Comparison of ENCODE assay signal across 1 cellular context in the genomic region with DNA sequence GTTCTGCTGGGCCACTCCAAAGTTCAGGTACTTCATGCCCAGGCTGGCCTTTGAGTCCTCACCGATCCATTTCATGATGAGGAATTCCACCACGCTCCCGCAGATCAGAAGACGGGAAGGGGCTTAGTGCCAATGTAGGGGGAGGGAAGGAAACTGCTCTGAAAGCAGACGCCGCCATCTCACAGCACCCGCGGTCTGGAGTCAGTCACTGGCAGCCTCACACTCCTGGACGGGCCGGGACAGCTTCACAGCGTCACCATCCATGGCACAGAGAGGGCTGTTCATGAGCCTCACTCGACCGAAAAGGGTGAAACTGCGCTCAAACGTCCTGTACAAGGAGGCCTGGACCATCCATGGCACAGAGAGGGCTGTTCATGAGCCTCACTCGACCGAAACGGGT.
TF ChIP-seq lines count a peak whose summit lies in the region.

No MANE protein-coding gene starts in this region.

TF ChIP-seq in HepG2, 621 proteins besides CTCF, POLR2A, EP300 and RAD21 (continued from another document):
- TF ChIP-seq, protein P1, sequence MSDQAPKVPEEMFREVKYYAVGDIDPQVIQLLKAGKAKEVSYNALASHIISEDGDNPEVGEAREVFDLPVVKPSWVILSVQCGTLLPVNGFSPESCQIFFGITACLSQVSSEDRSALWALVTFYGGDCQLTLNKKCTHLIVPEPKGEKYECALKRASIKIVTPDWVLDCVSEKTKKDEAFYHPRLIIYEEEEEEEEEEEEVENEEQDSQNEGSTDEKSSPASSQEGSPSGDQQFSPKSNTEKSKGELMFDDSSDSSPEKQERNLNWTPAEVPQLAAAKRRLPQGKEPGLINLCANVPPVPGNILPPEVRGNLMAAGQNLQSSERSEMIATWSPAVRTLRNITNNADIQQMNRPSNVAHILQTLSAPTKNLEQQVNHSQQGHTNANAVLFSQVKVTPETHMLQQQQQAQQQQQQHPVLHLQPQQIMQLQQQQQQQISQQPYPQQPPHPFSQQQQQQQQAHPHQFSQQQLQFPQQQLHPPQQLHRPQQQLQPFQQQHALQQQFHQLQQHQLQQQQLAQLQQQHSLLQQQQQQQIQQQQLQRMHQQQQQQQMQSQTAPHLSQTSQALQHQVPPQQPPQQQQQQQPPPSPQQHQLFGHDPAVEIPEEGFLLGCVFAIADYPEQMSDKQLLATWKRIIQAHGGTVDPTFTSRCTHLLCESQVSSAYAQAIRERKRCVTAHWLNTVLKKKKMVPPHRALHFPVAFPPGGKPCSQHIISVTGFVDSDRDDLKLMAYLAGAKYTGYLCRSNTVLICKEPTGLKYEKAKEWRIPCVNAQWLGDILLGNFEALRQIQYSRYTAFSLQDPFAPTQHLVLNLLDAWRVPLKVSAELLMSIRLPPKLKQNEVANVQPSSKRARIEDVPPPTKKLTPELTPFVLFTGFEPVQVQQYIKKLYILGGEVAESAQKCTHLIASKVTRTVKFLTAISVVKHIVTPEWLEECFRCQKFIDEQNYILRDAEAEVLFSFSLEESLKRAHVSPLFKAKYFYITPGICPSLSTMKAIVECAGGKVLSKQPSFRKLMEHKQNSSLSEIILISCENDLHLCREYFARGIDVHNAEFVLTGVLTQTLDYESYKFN (CRISPR knock-in tag; conservative IDR thresholded peaks at IDR 0.05) = no peak
- no peak for TF ChIP-seq RBFOX2 (IDR thresholded peaks at IDR 0.05; ENCODE audit: low read depth, low read length)
- TF ChIP-seq ZNF383 (CRISPR knock-in tag; IDR thresholded peaks at IDR 0.05; ENCODE audit: borderline replicate concordance) = no peak
